25 cellular contexts compared by ENCODE assay signal in the genomic region with DNA sequence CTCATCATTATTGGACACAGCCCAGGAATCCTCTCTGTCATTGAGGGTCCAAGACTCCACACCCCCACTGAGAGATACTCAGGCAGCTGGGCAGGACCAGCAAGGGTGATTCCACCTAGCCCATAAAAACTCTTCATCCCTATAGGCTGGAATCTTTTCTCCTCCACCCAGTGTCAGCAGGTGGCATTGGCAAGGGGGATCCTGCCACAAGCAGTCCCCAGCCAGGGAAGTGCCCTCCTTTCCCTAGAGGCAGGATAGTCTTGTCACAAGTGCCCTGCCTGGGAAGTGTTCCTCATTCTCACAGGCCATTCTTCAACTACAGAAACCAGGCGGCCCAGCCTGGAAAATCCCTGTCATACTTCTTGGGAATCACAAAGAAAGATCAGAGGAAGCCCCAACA.
DNase-seq lines count a peak whose midpoint lies in the region; ATAC-seq, FAIRE-seq and TF ChIP-seq lines count a peak whose summit lies in the region.
"Had no signal": no experiment of that assay in that cellular context is flagged by ENCODE, and none has a peak within 500 bp of the region (broad histone marks: within the 10 kb centered on the region; RNA-seq: fewer than 3 reads in every experiment).

No MANE protein-coding gene starts in this region.

- peak; percentile 8 for ATAC-seq in stimulated activated memory B cell treated with anti-CD40 and anti-IgM and Interleukin-4, amounts not matched to agents 10 μg/mL and 1 μg/mL and 100 μg/mL, for 72 hours
- ATAC-seq in left cardiac atrium, result no peak
- ATAC-seq: A549, GM12878 had no signal

- no peak for FAIRE-seq in GM19239 (lab: Jason Lieb, UNC)
- FAIRE-seq: A549, GM12878, GM12892, GM18507 had no signal

- no peaks in the 10 kb centered on the region for H3K27me3 ChIP-seq in smooth muscle cell (ENCODE audit: low read depth)
- H3K27me3 ChIP-seq: BE2C, BLaER1 had no signal

- 47% methylated on average over 1 of the region's 1 CpG for WGBS in smooth muscle cell (ENCODE audit: low lambda C conversion rate)

- no peak overlapping the region for H3K27ac Mint-ChIP-seq in stimulated activated memory B cell treated with anti-CD40 and anti-IgM and Interleukin-4, amounts not matched to agents 10 μg/mL and 1 μg/mL and 100 μg/mL, for 72 hours
- H3K27ac Mint-ChIP-seq: CD14-positive monocyte; CD4-positive, alpha-beta memory T cell; CD4-positive, CD25-positive, alpha-beta regulatory T cell; CD8-positive, alpha-beta memory T cell had no signal

- H3K36me3 Mint-ChIP-seq in stimulated activated memory B cell treated with anti-CD40 and anti-IgM and Interleukin-4, amounts not matched to agents 10 μg/mL and 1 μg/mL and 100 μg/mL, for 72 hours, result no peaks in the 10 kb centered on the region
- H3K36me3 Mint-ChIP-seq: CD14-positive monocyte; CD4-positive, alpha-beta memory T cell; CD4-positive, CD25-positive, alpha-beta regulatory T cell; CD8-positive, alpha-beta memory T cell had no signal

- intact Hi-C loops in left cardiac atrium (cut with DNase I), result no loop called here

- no peak for TF ChIP-seq CTCF in smooth muscle cell (IDR thresholded peaks at IDR 0.05; ENCODE audit: borderline replicate concordance, insufficient read depth, poor library complexity, severe bottlenecking)

- H2AFZ ChIP-seq in smooth muscle cell (ENCODE audit: low read depth), result no peak overlapping the region

- H3K4me2 ChIP-seq in smooth muscle cell, result no peak overlapping the region
- H3K4me2 ChIP-seq: A549, BLaER1 had no signal

- peak overlapping the region; percentile 33 for H3K27ac ChIP-seq in smooth muscle cell (ENCODE audit: low read depth)
- H3K27ac ChIP-seq: 22Rv1, A549, BLaER1 had no signal

- peaks cover 26% of the 10 kb centered on the region for H3K27me3 Mint-ChIP-seq in stimulated activated memory B cell treated with anti-CD40 and anti-IgM and Interleukin-4, amounts not matched to agents 10 μg/mL and 1 μg/mL and 100 μg/mL, for 72 hours
- H3K27me3 Mint-ChIP-seq: CD4-positive, CD25-positive, alpha-beta regulatory T cell had no signal

- H3K9ac ChIP-seq in smooth muscle cell (ENCODE audit: low read depth), result no peak overlapping the region
- H3K9ac ChIP-seq: BLaER1 had no signal

- no peaks in the 10 kb centered on the region for H3K79me2 ChIP-seq in smooth muscle cell (ENCODE audit: low read depth)

- H3K9me3 Mint-ChIP-seq in stimulated activated memory B cell treated with anti-CD40 and anti-IgM and Interleukin-4, amounts not matched to agents 10 μg/mL and 1 μg/mL and 100 μg/mL, for 72 hours, result peaks cover 26% of the 10 kb centered on the region

- no peaks in the 10 kb centered on the region for H3K4me1 Mint-ChIP-seq in stimulated activated memory B cell treated with anti-CD40 and anti-IgM and Interleukin-4, amounts not matched to agents 10 μg/mL and 1 μg/mL and 100 μg/mL, for 72 hours
- H3K4me1 Mint-ChIP-seq: CD14-positive monocyte; CD4-positive, alpha-beta memory T cell; CD4-positive, CD25-positive, alpha-beta regulatory T cell; CD8-positive, alpha-beta memory T cell had no signal

- no peaks in the 10 kb centered on the region for H3F3A ChIP-seq in smooth muscle cell (ENCODE audit: low read depth)

- no peaks in the 10 kb centered on the region for H4K20me1 ChIP-seq in smooth muscle cell (ENCODE audit: low read depth)
- H4K20me1 ChIP-seq: BLaER1 had no signal

- H3K4me3 ChIP-seq in smooth muscle cell, result no peak overlapping the region
- H3K4me3 ChIP-seq: A549, BLaER1, GM12878 had no signal

- DNase-seq in AG20443 (ENCODE audit: low spot score) (peak; percentile 2), smooth muscle cell (lab: John Stamatoyannopoulos, UW; ENCODE audit: unreplicated experiment) (no peak), left cardiac atrium (no peak), GM19239 (ENCODE audit: insufficient read length, low spot score) (no peak)
- DNase-seq: BE2C; C1 segment of cervical spinal cord; CD4-positive, alpha-beta memory T cell; CD4-positive, CD25-positive, alpha-beta regulatory T cell; CD8-positive, alpha-beta memory T cell; COR-L47; DMS 273 treated with DMSO at 0.1 percent for 48 hours; DMS153; DMS53; DMS79; DND-41; EL; GDM1 had no signal

- H3K9me3 ChIP-seq in smooth muscle cell (replicated peaks; ENCODE audit: low read depth), result no peaks in the 10 kb centered on the region
- H3K9me3 ChIP-seq: BE2C had no signal

- peaks cover 5% of the 10 kb centered on the region for H3K36me3 ChIP-seq in smooth muscle cell (ENCODE audit: low read depth)
- H3K36me3 ChIP-seq: BE2C, BLaER1 had no signal

- no peaks in the 10 kb centered on the region for H3K4me1 ChIP-seq in smooth muscle cell (ENCODE audit: low read depth)
- H3K4me1 ChIP-seq: A549, BE2C, BLaER1 had no signal

- H3K4me3 Mint-ChIP-seq in stimulated activated memory B cell treated with anti-CD40 and anti-IgM and Interleukin-4, amounts not matched to agents 10 μg/mL and 1 μg/mL and 100 μg/mL, for 72 hours, result no peak overlapping the region
- H3K4me3 Mint-ChIP-seq: CD14-positive monocyte; CD4-positive, alpha-beta memory T cell; CD4-positive, CD25-positive, alpha-beta regulatory T cell; CD8-positive, alpha-beta memory T cell had no signal
